1 cellular context compared by ENCODE assay signal in genomic region chr15:40680151-40680550, GRCh38.
TF ChIP-seq lines count a peak whose summit lies in the region.

No MANE protein-coding gene starts in this region.

TF ChIP-seq in H1, 55 proteins besides CTCF, POLR2A, EP300 and RAD21 (continued from another document):
- TF ChIP-seq BRCA1 (IDR thresholded peaks at IDR 0.05; ENCODE audit: low read depth, low read length): no peak
- TF ChIP-seq CHD1 (IDR thresholded peaks at IDR 0.05; ENCODE audit: low read depth, low read length): no peak
- TF ChIP-seq KDM1A (IDR thresholded peaks at IDR 0.05; ENCODE audit: borderline replicate concordance, low read length): no peak
- TF ChIP-seq SIRT6 (IDR thresholded peaks at IDR 0.05; ENCODE audit: low read length): no peak
- TF ChIP-seq ASH2L (IDR thresholded peaks at IDR 0.05; ENCODE audit: low read length): no peak
- TF ChIP-seq EZH2 (IDR thresholded peaks at IDR 0.05; ENCODE audit: low read depth, low read length, severe bottlenecking): no peak
- TF ChIP-seq KDM4A (IDR thresholded peaks at IDR 0.05; ENCODE audit: low read depth, low read length, severe bottlenecking): no peak
- no peak for TF ChIP-seq SIN3A (conservative IDR thresholded peaks at IDR 0.05 in 1 of 2, IDR thresholded peaks at IDR 0.05 in 1 of 2; ENCODE audit: low read depth in 1 of 2, low read length in 2 of 2)
